20 cellular contexts compared by ENCODE assay signal in the genomic region with DNA sequence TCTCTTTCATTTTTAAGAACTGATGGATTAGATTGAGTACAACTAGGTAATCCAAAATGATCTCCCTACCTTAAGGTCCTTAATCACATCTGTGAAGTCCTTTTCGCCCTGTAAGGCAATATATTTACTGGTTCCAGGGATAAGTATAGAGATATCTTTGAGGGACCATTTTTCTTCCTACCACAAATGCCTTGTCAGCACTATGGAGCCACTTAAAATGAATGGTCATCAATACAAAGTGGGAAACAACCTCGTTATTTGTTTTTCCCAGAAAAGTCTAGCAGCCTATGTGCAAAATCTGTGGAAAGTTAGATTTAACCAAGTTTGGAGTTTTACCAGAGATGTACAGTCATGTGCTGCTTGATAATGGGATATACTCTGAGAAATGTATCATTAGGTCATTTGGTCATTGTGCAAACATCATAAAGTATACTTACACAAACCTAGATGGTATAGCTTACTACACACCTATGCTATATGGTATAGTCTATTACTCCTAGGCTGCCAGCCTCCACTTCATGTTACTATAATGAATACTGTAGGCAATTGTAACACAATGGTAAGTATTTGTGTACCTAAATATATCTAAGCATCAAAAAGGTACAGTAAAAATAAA.
A peak's percentile ranks its signal among the peaks of the same experiment; 100 is the strongest.
DNase-seq lines count a peak whose midpoint lies in the region; ATAC-seq and TF ChIP-seq lines count a peak whose summit lies in the region.
"Had no signal": no experiment of that assay in that cellular context is flagged by ENCODE, and none has a peak within 500 bp of the region (broad histone marks: within the 10 kb centered on the region; RNA-seq: fewer than 3 reads in every experiment).

No MANE protein-coding gene starts in this region.

- H2BK20ac ChIP-seq in IMR-90 (ENCODE audit: low read depth, low read length) = no peak overlapping the region

- no peaks in the 10 kb centered on the region for H3K9me2 ChIP-seq in PC-3 (replicated peaks; ENCODE audit: low read length)

- H3K27ac ChIP-seq in IMR-90 (ENCODE audit: insufficient read depth, low read length) (no peak overlapping the region), PC-3 (ENCODE audit: low read length) (no peak overlapping the region)
- H3K27ac ChIP-seq: 22Rv1; BLaER1 treated with 17β-estradiol and CSF1 and Interleukin-3, amounts not matched to agents 10 nM and 100 nM; GM23248 had no signal

- no peak overlapping the region for H2BK15ac ChIP-seq in IMR-90 (ENCODE audit: low read depth, low read length)

- peak; percentile 16 for DNase-seq in DMS53 (lab: John Stamatoyannopoulos, UW)
- no peak for DNase-seq in DMS53 treated with DMSO at 0.1 percent for 48 hours (lab: John Stamatoyannopoulos, UW; ENCODE audit: unreplicated experiment)
- no peak for DNase-seq in IMR-90
- peak; percentile 42 for DNase-seq in PC-3
- no peak for DNase-seq in NCI-H510A (lab: John Stamatoyannopoulos, UW)
- DNase-seq in sciatic nerve (ENCODE audit: low spot score) = no peak
- DNase-seq: ACHN; AML-193; BE2C; CD4-positive, alpha-beta T cell; CD8-positive, alpha-beta memory T cell; DMS79; EL; GDM1; GM23248; H7; HCEC 1CT had no signal

- no peak overlapping the region for H2AK9ac ChIP-seq in IMR-90 (replicated peaks; ENCODE audit: low read depth, low read length, poor library complexity)

- in situ Hi-C loops in IMR-90 (cut with MboI; ENCODE audit: low sequenced_read_pairs) = no loop called here

- H3K79me2 ChIP-seq in PC-3 (ENCODE audit: low read length) = no peaks in the 10 kb centered on the region

- H4K20me1 ChIP-seq in IMR-90 (ENCODE audit: insufficient read depth, low read length) (no peaks in the 10 kb centered on the region), PC-3 (ENCODE audit: low read length) (no peaks in the 10 kb centered on the region)
- H4K20me1 ChIP-seq: BLaER1 treated with 17β-estradiol and CSF1 and Interleukin-3, amounts not matched to agents 10 nM and 100 nM had no signal

- no peak for TF ChIP-seq POLR2A in IMR-90 (IDR thresholded peaks at IDR 0.05; ENCODE audit: low read depth, low read length)

- intact Hi-C loops in IMR-90 (cut with micrococcal nuclease) (no loop called here), PC-3 (cut with micrococcal nuclease) (no loop called here), sciatic nerve (cut with DNase I) (no loop called here)

- H3F3A ChIP-seq in PC-3 (ENCODE audit: low read length, unreplicated experiment) = no peaks in the 10 kb centered on the region

- H3K4me2 ChIP-seq in IMR-90 (ENCODE audit: low read depth, low read length) (no peak overlapping the region), PC-3 (ENCODE audit: low read length) (no peak overlapping the region)
- H3K4me2 ChIP-seq: BLaER1 treated with 17β-estradiol and CSF1 and Interleukin-3, amounts not matched to agents 10 nM and 100 nM had no signal

- H3K14ac ChIP-seq in IMR-90 (replicated peaks; ENCODE audit: low read depth, low read length) = no peak overlapping the region

- no peak overlapping the region for H2BK120ac ChIP-seq in IMR-90 (ENCODE audit: low read depth, low read length)

- H4K91ac ChIP-seq in IMR-90 (ENCODE audit: insufficient read depth, low read depth, low read length) = no peak overlapping the region

- H4K5ac ChIP-seq in IMR-90 (ENCODE audit: low read depth, low read length) = no peak overlapping the region

- ATAC-seq in IMR-90 (ENCODE audit: low read depth) = no peak
- ATAC-seq in PC-3 = peak; percentile 94
- ATAC-seq in sciatic nerve = no peak

- H3K9me3 ChIP-seq in IMR-90 (ENCODE audit: control insufficient read depth, insufficient read depth, low read length) (no peaks in the 10 kb centered on the region), PC-3 (ENCODE audit: low read length) (no peaks in the 10 kb centered on the region)
- H3K9me3 ChIP-seq: BE2C; BLaER1 treated with 17β-estradiol and CSF1 and Interleukin-3, amounts not matched to agents 10 nM and 100 nM had no signal

- H3K23ac ChIP-seq in IMR-90 (ENCODE audit: low read depth, low read length) = no peak overlapping the region

- no peaks in the 10 kb centered on the region for H3K4me1 ChIP-seq in IMR-90 (ENCODE audit: control insufficient read depth, insufficient read depth, low read length)
- 0 out of 2 replicates have a peak, but pooled peaks cover 6% of the 10 kb centered on the region for H3K4me1 ChIP-seq in PC-3 (ENCODE audit: insufficient read depth, low read length)

- H3K4ac ChIP-seq in IMR-90 (ENCODE audit: low read depth, low read length) = no peak overlapping the region

- no peak overlapping the region for H3K56ac ChIP-seq in IMR-90 (ENCODE audit: extremely low read depth, insufficient read depth, low read length)

- H3K4me3 ChIP-seq in IMR-90 (ENCODE audit: insufficient read depth, low read depth, low read length) = no peak overlapping the region
- H3K4me3 ChIP-seq in PC-3 (ENCODE audit: low read length) = no peak overlapping the region
- H3K4me3 ChIP-seq: BLaER1 treated with 17β-estradiol and CSF1 and Interleukin-3, amounts not matched to agents 10 nM and 100 nM; GM12878; GM23248 had no signal

- H2BK5ac ChIP-seq in IMR-90 (ENCODE audit: low read depth, low read length, poor library complexity, severe bottlenecking) = no peak overlapping the region

- H3K36me3 ChIP-seq in IMR-90 (ENCODE audit: control insufficient read depth, insufficient read depth, low read length) (no peaks in the 10 kb centered on the region), PC-3 (ENCODE audit: low read depth, low read length) (no peaks in the 10 kb centered on the region)
- H3K36me3 ChIP-seq: BE2C; BLaER1 treated with 17β-estradiol and CSF1 and Interleukin-3, amounts not matched to agents 10 nM and 100 nM had no signal

- no peak overlapping the region for H2AFZ ChIP-seq in IMR-90 (replicated peaks; ENCODE audit: low read length, poor library complexity)
- H2AFZ ChIP-seq in PC-3 (ENCODE audit: low read length) = no peak overlapping the region
- H2AFZ ChIP-seq: GM23248 had no signal

- BruUV-seq in IMR-90 (replicated peaks; lab: Mats Ljungman, UMichigan) (no TSS peak), PC-3 (replicated peaks; lab: Mats Ljungman, UMichigan) (no TSS peak)

- no peak overlapping the region for H3K9ac ChIP-seq in IMR-90 (ENCODE audit: low read depth, low read length)
- H3K9ac ChIP-seq in PC-3 (ENCODE audit: low read length) = no peak overlapping the region
- H3K9ac ChIP-seq: BLaER1 treated with 17β-estradiol and CSF1 and Interleukin-3, amounts not matched to agents 10 nM and 100 nM; GM23248 had no signal

- H4K8ac ChIP-seq in IMR-90 (ENCODE audit: low read depth in 2 of 2, low read length in 2 of 2) = no peak overlapping the region

- dilution Hi-C loops in IMR-90 (cut with HindIII; ENCODE audit: low sequenced_read_pairs, unreplicated experiment) = no loop called here

- POLR2A ChIA-PET in IMR-90 (lab: Charles Lee; ENCODE audit: unreplicated experiment) (no interaction called here), PC-3 (lab: Charles Lee; ENCODE audit: unreplicated experiment) (no interaction called here)

- no peaks in the 10 kb centered on the region for H3K9me1 ChIP-seq in IMR-90 (ENCODE audit: insufficient read depth, low read length)

- WGBS in IMR-90 (ENCODE audit: extremely low coverage in 2 of 2, insufficient read length in 1 of 2), 2 experiments = no CpG with 5 or more reads among the region's 2 CpGs

- TF ChIP-seq RAD21 in IMR-90 (IDR thresholded peaks at IDR 0.05; ENCODE audit: low read length) = no peak

- no peaks in the 10 kb centered on the region for H3K79me1 ChIP-seq in IMR-90 (ENCODE audit: low read depth in 1 of 2, low read length in 2 of 2)

- H3K18ac ChIP-seq in IMR-90 (ENCODE audit: low read depth, low read length) = no peak overlapping the region

- H3K27me3 ChIP-seq in IMR-90 (ENCODE audit: control insufficient read depth, insufficient read depth, low read length) = no peaks in the 10 kb centered on the region
- no peaks in the 10 kb centered on the region for H3K27me3 ChIP-seq in PC-3 (ENCODE audit: low read length)
- H3K27me3 ChIP-seq: BE2C; BLaER1 treated with 17β-estradiol and CSF1 and Interleukin-3, amounts not matched to agents 10 nM and 100 nM had no signal

- CTCF ChIA-PET in IMR-90 (lab: Yijun Ruan, JAX) = no interaction called here
- CTCF ChIA-PET in PC-3 (lab: Charles Lee) = no interaction called here

- TF ChIP-seq CTCF in IMR-90 (conservative IDR thresholded peaks at IDR 0.05; ENCODE audit: low read depth, low read length) (no peak), PC-3 (conservative IDR thresholded peaks at IDR 0.05; ENCODE audit: low read depth, low read length) (no peak)

- H2AK5ac ChIP-seq in IMR-90 (ENCODE audit: low read depth, low read length) = no peak overlapping the region

TF ChIP-seq in IMR-90, 13 proteins besides CTCF, POLR2A, EP300 and RAD21:
- TF ChIP-seq MAFK (IDR thresholded peaks at IDR 0.05; ENCODE audit: low read depth, low read length) (peak; percentile 86), MAZ (IDR thresholded peaks at IDR 0.05; ENCODE audit: borderline replicate concordance, low read depth, low read length) (no peak), ELK1 (IDR thresholded peaks at IDR 0.05; ENCODE audit: borderline replicate concordance, low read depth, low read length) (no peak)

Comparison
In these comparisons a context has a peak if more than half of its experiments do, and no peak if none do; other contexts are left out.
1. DNase-seq: peak in DMS53 (single experiment) and PC-3 (single experiment); none in DMS53 treated with DMSO at 0.1 percent for 48 hours (single experiment), IMR-90 (single experiment), NCI-H510A (single experiment) and sciatic nerve (single experiment).